Comparison of ENCODE assay signal across 31 cellular contexts in the genomic region with DNA sequence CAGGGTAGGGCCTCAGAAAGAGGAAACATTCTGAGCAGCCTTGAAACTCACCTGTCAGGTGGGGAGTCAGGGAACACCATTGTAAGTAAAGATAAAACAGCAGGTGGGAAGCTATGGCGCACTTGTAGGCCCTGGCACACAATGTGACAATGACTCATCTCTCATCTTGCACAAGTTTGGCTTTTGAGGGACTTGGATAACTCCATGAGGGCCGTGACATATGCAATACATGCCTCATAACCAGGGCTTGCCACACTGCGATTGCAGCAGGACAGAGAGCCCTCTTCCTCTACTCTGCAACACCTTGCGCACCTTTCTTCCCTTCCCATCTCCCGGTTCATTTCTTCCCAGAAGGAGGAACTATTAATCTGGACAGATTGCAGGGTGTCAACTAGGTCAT.
DNase-seq lines count a peak whose midpoint lies in the region; ATAC-seq, FAIRE-seq and TF ChIP-seq lines count a peak whose summit lies in the region.
"Had no signal": no experiment of that assay in that cellular context is flagged by ENCODE, and none has a peak within 500 bp of the region (broad histone marks: within the 10 kb centered on the region; RNA-seq: fewer than 3 reads in every experiment).

No MANE protein-coding gene starts in this region.

- 84% methylated on average over 5 of the region's 5 CpGs; no CpG with 5 or more reads in 1 of the 2 experiments for WGBS in H1 (ENCODE audit: extremely low coverage in 1 of 2, insufficient coverage in 1 of 2, insufficient read length in 1 of 2, insufficient replicate concordance in 2 of 2, low coverage in 1 of 2, low lambda C conversion rate in 2 of 2, missing lambda C conversion rate in 1 of 2), 2 experiments
- 80 to 87% methylated on average over 5 of the region's 5 CpGs for WGBS in aorta, 2 donors

- no peak for TF ChIP-seq RAD21 in H1 (IDR thresholded peaks at IDR 0.05 in 1 of 2, conservative IDR thresholded peaks at IDR 0.05 in 1 of 2; ENCODE audit: low read depth in 2 of 2, low read length in 2 of 2)

- TF ChIP-seq EP300 in H1 (IDR thresholded peaks at IDR 0.05; ENCODE audit: borderline replicate concordance in 1 of 2, low read depth in 2 of 2, low read length in 2 of 2): no peak

- H4K20me1 ChIP-seq in H1 (replicated peaks in 1 of 2; ENCODE audit: control insufficient read depth in 1 of 2, insufficient read depth in 2 of 2, low read length in 2 of 2): no peaks in the 10 kb centered on the region

- no peak overlapping the region for H4K91ac ChIP-seq in H1 (replicated peaks; ENCODE audit: insufficient read length, low read length)

- no TSS peak for BruUV-seq in A673 (replicated peaks; lab: Mats Ljungman, UMichigan)

- no peak overlapping the region for H3K4me2 ChIP-seq in H1 (ENCODE audit: insufficient read depth in 1 of 2, low read depth in 2 of 2, low read length in 2 of 2)

- H3K18ac ChIP-seq in H1 (ENCODE audit: extremely low read depth, low read length): no peak overlapping the region

- H2AK5ac ChIP-seq in H1 (ENCODE audit: low read depth, low read length): no peak overlapping the region

- H3K4me1 ChIP-seq in A673 (ENCODE audit: insufficient read depth, low read length, poor library complexity, severe bottlenecking) (no peaks in the 10 kb centered on the region), H1 (replicated peaks in 1 of 4; ENCODE audit: control insufficient read depth in 3 of 4, insufficient read depth in 4 of 4, low read length in 3 of 4) (no peaks in the 10 kb centered on the region), HAP-1 (peaks cover 15% of the 10 kb centered on the region), aorta (ENCODE audit: control insufficient read depth in 1 of 2, insufficient read depth in 2 of 2, low read length in 2 of 2) (peaks cover 0 to 9% of the 10 kb centered on the region in 2 donors)
- H3K4me1 ChIP-seq: left lung, transverse colon had no signal

- no peak overlapping the region for H4K5ac ChIP-seq in H1 (ENCODE audit: insufficient read length, low read depth, low read length)

- intact Hi-C loops in A673 (cut with micrococcal nuclease; ENCODE audit: unreplicated experiment) (no loop called here), aorta (cut with DNase I) (no loop called here)

- no peak for TF ChIP-seq POLR2A in H1 (IDR thresholded peaks at IDR 0.05; ENCODE audit: control extremely low read depth in 1 of 2, low read depth in 2 of 2, low read length in 2 of 2)

- no peaks in the 10 kb centered on the region for H3K23me2 ChIP-seq in H1 (ENCODE audit: low read depth, low read length)

- POLR2A ChIA-PET in A673 (lab: Charles Lee; ENCODE audit: low non-redundant PET) (no interaction called here), H1 (lab: Charles Lee; ENCODE audit: partially characterized antibody) (interaction anchor here (0.6 to 1.5 kb wide), 2 partner anchors 14 to 17 kb away, joined by 3 to 5 read pairs; no protein-coding TSS in a partner anchor)

- H3K4me3 ChIP-seq in A673 (ENCODE audit: low read depth, low read length, poor library complexity, severe bottlenecking) (no peak overlapping the region), H1 (ENCODE audit: extremely low read depth in 1 of 4, insufficient read depth in 2 of 4, low read depth in 3 of 4, low read length in 4 of 4) (no peak overlapping the region), HAP-1 (no peak overlapping the region), aorta (ENCODE audit: low read length in 2 of 2) (no peak overlapping the region)
- H3K4me3 ChIP-seq: left lung, MG63, transverse colon had no signal

- H3K9ac ChIP-seq in H1 (replicated peaks in 1 of 4; ENCODE audit: extremely low read depth in 1 of 4, low read depth in 3 of 4, low read length in 3 of 4): no peak overlapping the region

- H3K27me3 ChIP-seq in A673 (replicated peaks; ENCODE audit: insufficient read depth, low read depth, low read length, poor library complexity): no peaks in the 10 kb centered on the region
- H3K27me3 ChIP-seq in H1 (replicated peaks in 1 of 4; ENCODE audit: control insufficient read depth in 3 of 4, extremely low read depth in 1 of 4, insufficient read depth in 3 of 4, low read length in 3 of 4): no peaks in the 10 kb centered on the region
- H3K27me3 ChIP-seq in HAP-1 (ENCODE audit: low read depth): no peaks in the 10 kb centered on the region
- H3K27me3 ChIP-seq in aorta (ENCODE audit: control insufficient read depth in 1 of 2, insufficient read depth in 2 of 2, low read length in 1 of 2): no peaks in the 10 kb centered on the region
- H3K27me3 ChIP-seq: left lung, MG63 had no signal

- H3K36me3 ChIP-seq in A673 (ENCODE audit: insufficient read depth, low read length, poor library complexity, severe bottlenecking) (no peaks in the 10 kb centered on the region), H1 (ENCODE audit: control insufficient read depth in 2 of 4, insufficient read depth in 4 of 4, low read length in 3 of 4) (no peaks in the 10 kb centered on the region), HAP-1 (replicated peaks) (no peaks in the 10 kb centered on the region), aorta (ENCODE audit: control insufficient read depth in 1 of 2, insufficient read depth in 2 of 2, low read length in 1 of 2) (no peaks in the 10 kb centered on the region)
- H3K36me3 ChIP-seq: left lung, MG63, neutrophil, transverse colon had no signal

- H2BK120ac ChIP-seq in H1 (replicated peaks; ENCODE audit: low read depth, low read length): no peak overlapping the region

- no peak overlapping the region for H3K4ac ChIP-seq in H1 (replicated peaks; ENCODE audit: insufficient read length, low read depth, low read length)

- no peaks in the 10 kb centered on the region for H3K79me1 ChIP-seq in H1 (ENCODE audit: low read depth, low read length)

- H3K79me2 ChIP-seq in H1 (ENCODE audit: control insufficient read depth in 1 of 2, insufficient read depth in 2 of 2, low read length in 2 of 2): no peaks in the 10 kb centered on the region

- no peak for FAIRE-seq in H1 (lab: Jason Lieb, UNC)
- FAIRE-seq: G401.6, islet of Langerhans had no signal

- no peak overlapping the region for H2BK15ac ChIP-seq in H1 (ENCODE audit: low read length)

- 0 out of 2 replicates have a peak overlapping the region, but pooled peaks have one; percentile 68 for H2AFZ ChIP-seq in H1 (ENCODE audit: low read length)

- no peak overlapping the region for H3K23ac ChIP-seq in H1 (ENCODE audit: insufficient read length)

- in situ Hi-C loops in HAP-1 (cut with MboI; ENCODE audit: low sequenced_read_pairs): no loop called here

- H4K8ac ChIP-seq in H1 (ENCODE audit: extremely low read depth, insufficient read depth, low read length): no peak overlapping the region

- H3K9me3 ChIP-seq in A673 (ENCODE audit: low read depth, low read length, poor library complexity, severe bottlenecking): no peaks in the 10 kb centered on the region
- no peaks in the 10 kb centered on the region for H3K9me3 ChIP-seq in H1 (ENCODE audit: insufficient read depth in 2 of 2, low read depth in 1 of 2, low read length in 1 of 2)
- H3K9me3 ChIP-seq in HAP-1: no peaks in the 10 kb centered on the region
- no peaks in the 10 kb centered on the region for H3K9me3 ChIP-seq in aorta (ENCODE audit: control insufficient read depth, low read length)
- H3K9me3 ChIP-seq: left lung, MG63, neutrophil, transverse colon had no signal

- DNase-seq in A673 (ENCODE audit: low spot score) (peak; percentile 23), DMS53 treated with DMSO at 0.1 percent for 48 hours (lab: John Stamatoyannopoulos, UW; ENCODE audit: unreplicated experiment) (peak; percentile 46), MV-4-11 (lab: John Stamatoyannopoulos, UW) (peak; percentile 38), H1 (ENCODE audit: low read depth in 1 of 2, low spot score in 2 of 2) (no peak), HAP-1 (ENCODE audit: low spot score in 2 of 2) (no peak), aorta (no peak)
- no peak for DNase-seq in stimulated activated naive CD8-positive, alpha-beta T cell treated with anti-CD3 and anti-CD28 coated beads, Interleukin-15, Interleukin-2, amounts not matched to agents 100 U/mL and 50 U/mL, for 24 hours
- DNase-seq: activated B cell treated with CpG ODN at 0.5 μM for 24 hours; activated CD8-positive, alpha-beta memory T cell treated with anti-CD3 and anti-CD28 coated beads, Interleukin-2, amount 10 ng/mL, durations not matched to agents 7 days and 5 days; activated gamma-delta T cell treated with Interleukin-2 at 50 U/mL for 16 hours; activated naive CD8-positive, alpha-beta T cell treated with anti-CD3 and anti-CD28 coated beads, Interleukin-2, amount 10 ng/mL, durations not matched to agents 7 days and 5 days; activated T-cell treated with anti-CD3 and anti-CD28 coated beads, Interleukin-2, amount 50 U/mL, for 4 hours; C1 segment of cervical spinal cord; central memory CD4-positive, alpha-beta T cell; cortex of kidney; effector memory CD4-positive, alpha-beta T cell; glutamatergic neuron; left lung; MG63; NCI-H1436; NCI-H2081; NCI-H226; NCI-H526 treated with DMSO at 0.1 percent for 48 hours; stimulated activated CD4-positive, alpha-beta T cell treated with anti-CD3 and anti-CD28 coated beads, Interleukin-4, amount 100 ng/mL, for 1 hour; T-helper 1 cell; transverse colon had no signal

- H3K27ac ChIP-seq in A673 (ENCODE audit: low read depth, low read length, poor library complexity, severe bottlenecking) (no peak overlapping the region), H1 (ENCODE audit: low read depth, low read length) (no peak overlapping the region), aorta (ENCODE audit: low read depth in 1 of 2, low read length in 2 of 2) (peak overlapping the region in 1 of 2 donors; percentile 57)
- H3K27ac ChIP-seq: epithelial cell of prostate, left lung, neutrophil, transverse colon had no signal

- no peak overlapping the region for H2BK12ac ChIP-seq in H1 (ENCODE audit: low read depth, low read length)

- TF ChIP-seq CTCF in A673 (conservative IDR thresholded peaks at IDR 0.05; ENCODE audit: low read depth, low read length) (no peak), H1 (IDR thresholded peaks at IDR 0.05; ENCODE audit: control extremely low read depth in 1 of 3, insufficient read depth in 1 of 3, low read depth in 1 of 3, low read length in 3 of 3) (no peak)

- H2BK20ac ChIP-seq in H1 (ENCODE audit: low read length): no peak overlapping the region

- H3K56ac ChIP-seq in H1 (replicated peaks; ENCODE audit: insufficient read length, low read depth, low read length): no peak overlapping the region

- CTCF ChIA-PET in A673 (lab: Charles Lee) (no interaction called here), H1 (lab: Charles Lee; ENCODE audit: partially characterized antibody) (interaction anchor here (0.6 to 1.6 kb wide), 4 partner anchors 66 to 820 kb away, joined by 3 to 4 read pairs (median 3); no protein-coding TSS in a partner anchor)

- no peak overlapping the region for H2BK5ac ChIP-seq in H1 (ENCODE audit: low read depth, low read length)

- ATAC-seq in stimulated activated naive CD8-positive, alpha-beta T cell treated with anti-CD3 and anti-CD28 coated beads, Interleukin-15, Interleukin-2, amounts not matched to agents 100 U/mL and 50 U/mL, for 24 hours: no peak
- ATAC-seq in HG03159 (IDR thresholded peaks at IDR 0.05; ENCODE audit: unreplicated experiment): no peak
- ATAC-seq in aorta (ENCODE audit: low FRiP score): no peak
- ATAC-seq: activated CD8-positive, alpha-beta memory T cell treated with anti-CD3 and anti-CD28 coated beads, Interleukin-2, amount 10 ng/mL, durations not matched to agents 7 days and 5 days; activated T-cell treated with anti-CD3 and anti-CD28 coated beads, Interleukin-2, amount 50 U/mL, for 4 hours; left lung had no signal

- no peak overlapping the region for H3K14ac ChIP-seq in H1 (ENCODE audit: insufficient read length)

Comparison
In these comparisons a context has a peak if more than half of its experiments do, and no peak if none do; other contexts are left out.
1. DNase-seq: peak in A673 (single experiment), DMS53 treated with DMSO at 0.1 percent for 48 hours (single experiment) and MV-4-11 (single experiment); none in H1 (0 of 2), HAP-1 (0 of 2), stimulated activated naive CD8-positive, alpha-beta T cell treated with anti-CD3 and anti-CD28 coated beads, Interleukin-15, Interleukin-2, amounts not matched to agents 100 U/mL and 50 U/mL, for 24 hours (single experiment) and aorta (0 of 2).